28 cellular contexts compared by ENCODE assay signal in the genomic region with DNA sequence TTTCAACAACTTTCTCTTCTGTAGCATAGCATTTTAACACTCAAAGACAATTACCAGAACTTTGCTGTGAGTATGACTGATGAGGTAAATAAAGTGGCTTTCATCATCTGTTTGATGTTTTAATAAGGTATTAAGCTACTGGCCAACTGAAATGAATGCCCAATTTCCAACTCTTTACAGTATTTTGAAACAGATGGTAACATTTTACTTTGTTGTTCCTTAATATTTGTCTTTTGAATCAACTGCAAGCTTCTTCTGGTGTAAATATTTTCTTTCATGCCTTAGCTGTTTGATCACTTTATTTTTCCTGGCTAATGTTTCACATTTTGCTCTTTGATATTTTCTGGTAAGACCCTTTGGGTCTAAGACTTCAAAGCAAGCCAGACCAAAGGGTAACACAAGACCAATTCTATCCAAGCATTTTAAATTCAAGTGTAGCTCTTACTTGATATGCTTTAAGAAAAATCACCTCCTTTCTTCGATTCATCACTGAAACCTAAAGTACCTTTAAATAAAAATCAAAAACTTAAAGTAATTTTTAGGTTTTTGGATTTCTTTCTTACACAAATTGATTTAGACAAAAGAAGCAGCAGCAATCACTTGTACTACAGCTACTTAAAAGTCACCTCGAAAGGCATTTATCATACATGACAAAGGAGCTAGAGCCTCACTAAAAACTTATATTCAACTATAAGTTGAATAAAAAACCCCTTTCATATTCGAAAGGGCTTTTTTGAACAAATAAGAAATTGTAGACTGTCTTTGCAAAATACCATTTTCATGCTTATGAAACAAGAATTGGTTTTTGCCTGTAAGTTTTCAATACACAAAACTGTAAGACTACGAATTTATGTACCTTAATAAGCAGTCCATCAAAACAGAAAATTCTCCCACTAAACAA. TPM values are rescaled to one million over a fixed set of nuclear protein-coding genes. Genes with fewer than 3 reads are reported as not detected.
A peak's percentile ranks its signal among the peaks of the same experiment; 100 is the strongest.
DNase-seq lines count a peak whose midpoint lies in the region; ATAC-seq, FAIRE-seq and TF ChIP-seq lines count a peak whose summit lies in the region.
"Had no signal": no experiment of that assay in that cellular context is flagged by ENCODE, and none has a peak within 500 bp of the region (broad histone marks: within the 10 kb centered on the region; RNA-seq: fewer than 3 reads in every experiment).

No MANE protein-coding gene starts in this region.

- dilution Hi-C loops in IMR-90 (cut with HindIII; ENCODE audit: low sequenced_read_pairs, unreplicated experiment) = no loop called here

- no peaks in the 10 kb centered on the region for H3K79me1 ChIP-seq in IMR-90 (ENCODE audit: low read depth in 1 of 2, low read length in 2 of 2)

- no peaks in the 10 kb centered on the region for H3K27me3 ChIP-seq in BJ (ENCODE audit: control insufficient read depth, insufficient read depth, low read length)
- H3K27me3 ChIP-seq in IMR-90 (ENCODE audit: control insufficient read depth, insufficient read depth, low read length) = no peaks in the 10 kb centered on the region
- H3K27me3 ChIP-seq: foreskin keratinocyte, neutrophil had no signal

- H3K56ac ChIP-seq in IMR-90 (ENCODE audit: extremely low read depth, insufficient read depth, low read length) = no peak overlapping the region

- no CpG with 5 or more reads among the region's 4 CpGs for WGBS in IMR-90 (ENCODE audit: extremely low coverage in 2 of 2, insufficient read length in 1 of 2), 2 experiments

- no peak overlapping the region for H2AFZ ChIP-seq in IMR-90 (replicated peaks; ENCODE audit: low read length, poor library complexity)

- no peaks in the 10 kb centered on the region for H3K4me1 ChIP-seq in IMR-90 (ENCODE audit: control insufficient read depth, insufficient read depth, low read length)
- H3K4me1 ChIP-seq: foreskin keratinocyte, lower lobe of right lung, psoas muscle had no signal

- H3K4ac ChIP-seq in IMR-90 (ENCODE audit: low read depth, low read length) = no peak overlapping the region

- H2BK15ac ChIP-seq in IMR-90 (ENCODE audit: low read depth, low read length) = no peak overlapping the region

- no peak overlapping the region for H3K27ac ChIP-seq in IMR-90 (ENCODE audit: insufficient read depth, low read length)
- H3K27ac ChIP-seq: foreskin keratinocyte, lower lobe of right lung, neutrophil, psoas muscle, skin epidermis had no signal

- H3K23ac ChIP-seq in IMR-90 (ENCODE audit: low read depth, low read length) = no peak overlapping the region

- ATAC-seq in IMR-90 (ENCODE audit: low read depth) (peak; percentile 54), GM21529 (IDR thresholded peaks at IDR 0.05; ENCODE audit: unreplicated experiment) (no peak), GM21528 (IDR thresholded peaks at IDR 0.05; ENCODE audit: low FRiP score, unreplicated experiment) (no peak)
- ATAC-seq: activated naive CD8-positive, alpha-beta T cell treated with anti-CD3 and anti-CD28 coated beads, Interleukin-2, amount 50 U/mL, for 24 hours; foreskin keratinocyte; lower lobe of right lung; psoas muscle; stimulated activated naive B cell treated with anti-CD40 and anti-IgM and Interleukin-4, amounts not matched to agents 10 μg/mL and 1 μg/mL and 100 μg/mL, for 72 hours had no signal

- H2AK5ac ChIP-seq in IMR-90 (ENCODE audit: low read depth, low read length) = no peak overlapping the region

- CTCF ChIA-PET in BJ (lab: Yijun Ruan, JAX) (interaction anchor here (1.0 to 1.8 kb wide), 2 partner anchors 109 to 111 kb away, joined by 3 to 8 read pairs; no protein-coding TSS in a partner anchor), IMR-90 (lab: Yijun Ruan, JAX) (interaction anchor here (0.8 kb wide), 1 partner anchor 26 kb away, joined by 3 read pairs; no protein-coding TSS in a partner anchor)

- POLR2A ChIA-PET in BJ (lab: Charles Lee) = interaction anchor here (0.6 to 0.7 kb wide), 2 partner anchors 11 to 106 kb away, joined by 3 to 11 read pairs; no protein-coding TSS in a partner anchor
- POLR2A ChIA-PET in IMR-90 (lab: Charles Lee; ENCODE audit: unreplicated experiment) = no interaction called here

- BruUV-seq in IMR-90 (replicated peaks; lab: Mats Ljungman, UMichigan) = no TSS peak

- H3K14ac ChIP-seq in IMR-90 (replicated peaks; ENCODE audit: low read depth, low read length) = no peak overlapping the region

- FAIRE-seq in endometrium (lab: Jason Lieb, UNC) = peak; percentile 95
- FAIRE-seq: endothelial cell of umbilical vein, H54 had no signal

- no peak overlapping the region; the same call in 1 of the 2 replicates for H3K18ac ChIP-seq in IMR-90 (ENCODE audit: low read depth, low read length)

- peaks cover 11% of the 10 kb centered on the region for H3K36me3 ChIP-seq in BJ (ENCODE audit: control insufficient read depth, insufficient read depth, low read length)
- H3K36me3 ChIP-seq in IMR-90 (ENCODE audit: control insufficient read depth, insufficient read depth, low read length) = peaks cover 4% of the 10 kb centered on the region; the same call in 1 of the 2 replicates

- no peak for TF ChIP-seq RAD21 in IMR-90 (IDR thresholded peaks at IDR 0.05; ENCODE audit: low read length)

- in situ Hi-C loops in IMR-90 (cut with MboI; ENCODE audit: low sequenced_read_pairs) = no loop called here

- no peak overlapping the region for H3K4me2 ChIP-seq in IMR-90 (ENCODE audit: low read depth, low read length)

- intact Hi-C loops in IMR-90 (cut with micrococcal nuclease) = no loop called here

- peak overlapping the region; percentile 39 for H2BK5ac ChIP-seq in IMR-90 (ENCODE audit: low read depth, low read length, poor library complexity, severe bottlenecking)

- H3K9me3 ChIP-seq in IMR-90 (ENCODE audit: control insufficient read depth, insufficient read depth, low read length) = no peaks in the 10 kb centered on the region
- H3K9me3 ChIP-seq: lower lobe of right lung, neutrophil, psoas muscle had no signal

- TF ChIP-seq POLR2A in IMR-90 (IDR thresholded peaks at IDR 0.05; ENCODE audit: low read depth, low read length) = no peak

- H3K9ac ChIP-seq in IMR-90 (ENCODE audit: low read depth, low read length) = no peak overlapping the region

- H2AK9ac ChIP-seq in IMR-90 (replicated peaks; ENCODE audit: low read depth, low read length, poor library complexity) = no peak overlapping the region

- DNase-seq in BJ (ENCODE audit: low read depth) (peak; percentile 34), IMR-90 (peak; percentile 7), myocyte (ENCODE audit: low read depth) (peak; percentile 5), dedifferentiated amniotic fluid mesenchymal stem cell (ENCODE audit: extremely low spot score) (no peak), GM19238 (ENCODE audit: insufficient read length, low spot score) (no peak)
- DNase-seq: activated CD4-positive, alpha-beta memory T cell treated with anti-CD3 and anti-CD28 coated beads, Interleukin-2, amount 10 ng/mL, durations not matched to agents 7 days and 5 days; activated CD4-positive, CD25-positive, alpha-beta regulatory T cell; activated effector memory CD4-positive, alpha-beta T cell treated with anti-CD3 and anti-CD28 coated beads, Interleukin-2, amount 50 U/mL, for 16 hours; activated naive CD8-positive, alpha-beta T cell treated with anti-CD3 and anti-CD28 coated beads, Interleukin-2, amount 50 U/mL, for 24 hours; activated T-cell treated with anti-CD3 and anti-CD28 coated beads for 4 hours; cortex of kidney; DMS79 treated with DMSO at 0.1 percent for 48 hours; foreskin keratinocyte; lower lobe of right lung; NCI-H1048; NCI-H187 treated with DMSO at 0.1 percent for 48 hours; NCI-H2227 treated with DMSO at 0.1 percent for 48 hours; NCI-H774; psoas muscle; stimulated activated CD4-positive, alpha-beta T cell treated with anti-CD3 and anti-CD28 coated beads, Interleukin-2, amount 100 ng/mL, for 48 hours; stimulated activated naive B cell treated with anti-CD40 and anti-IgM and Interleukin-4, amounts not matched to agents 10 μg/mL and 1 μg/mL and 100 μg/mL, for 72 hours had no signal

- H3K4me3 ChIP-seq in BJ (ENCODE audit: low read depth, low read length) (no peak overlapping the region), IMR-90 (ENCODE audit: insufficient read depth, low read depth, low read length) (no peak overlapping the region)
- H3K4me3 ChIP-seq: lower lobe of right lung, psoas muscle, skin epidermis had no signal

- no peaks in the 10 kb centered on the region for H4K20me1 ChIP-seq in IMR-90 (ENCODE audit: insufficient read depth, low read length)

- H4K5ac ChIP-seq in IMR-90 (ENCODE audit: low read depth, low read length) = no peak overlapping the region

- H2BK20ac ChIP-seq in IMR-90 (ENCODE audit: low read depth, low read length) = no peak overlapping the region

- peaks cover 3% of the 10 kb centered on the region; the same call in 1 of the 2 replicates for H3K9me1 ChIP-seq in IMR-90 (ENCODE audit: insufficient read depth, low read length)

- no peak overlapping the region for H4K8ac ChIP-seq in IMR-90 (ENCODE audit: low read depth in 2 of 2, low read length in 2 of 2)

- H4K91ac ChIP-seq in IMR-90 (ENCODE audit: insufficient read depth, low read depth, low read length) = no peak overlapping the region

- TF ChIP-seq CTCF in BJ (IDR thresholded peaks at IDR 0.05; ENCODE audit: insufficient read depth, low read depth, low read length) = no peak
- no peak for TF ChIP-seq CTCF in IMR-90 (conservative IDR thresholded peaks at IDR 0.05; ENCODE audit: low read depth, low read length)

- H2BK120ac ChIP-seq in IMR-90 (ENCODE audit: low read depth, low read length) = no peak overlapping the region

TF ChIP-seq in IMR-90, 13 proteins besides CTCF, POLR2A, EP300 and RAD21:
- no peak for TF ChIP-seq NFE2L2 (IDR thresholded peaks at IDR 0.05; ENCODE audit: low read depth, low read length)
- TF ChIP-seq FOS (IDR thresholded peaks at IDR 0.05; ENCODE audit: low read depth, low read length) = no peak
- no peak for TF ChIP-seq CEBPB (IDR thresholded peaks at IDR 0.05; ENCODE audit: low read depth, low read length)
- TF ChIP-seq RFX5 (IDR thresholded peaks at IDR 0.05; ENCODE audit: low read depth, low read length) = no peak

RNA-seq across cellular contexts. Expression of a gene that starts 57.6 kb away (rescaled TPM):
- polyA plus RNA-seq in BJ (2011; rRNA removed) (36.3 and 52.3 TPM in 2 replicates), IMR-90 (2012; rRNA removed) (10.2 and 10.7 TPM in 2 replicates)
- 36.8 and 40.4 TPM in 2 replicates for polyA minus RNA-seq in BJ (2011; rRNA and poly(A)+ RNA removed)
- total RNA-seq in IMR-90 (2012; rRNA removed) (29.9 and 30.3 TPM in 2 replicates), myocyte (38.0 and 50.1 TPM in 2 replicates)
- polyA plus RNA-seq in IMR-90 (2012; cell fraction: cytosol; rRNA removed) = 3.5 and 11.9 TPM in 2 replicates
- polyA plus RNA-seq in IMR-90 (2012; cell fraction: nucleus; rRNA removed; ENCODE audit: low replicate concordance) = 5.6 and 37.5 TPM in 2 replicates
- 17.1 TPM for polyA plus RNA-seq in myocyte (2012)

RNA-seq across cellular contexts. Expression of a gene that starts 58.0 kb away (rescaled TPM):
- polyA plus RNA-seq in BJ (2011; rRNA removed) = 10.8 and 29.9 TPM in 2 replicates
- 2.0 and 2.7 TPM in 2 replicates for polyA minus RNA-seq in BJ (2011; rRNA and poly(A)+ RNA removed)
- 11.8 and 27.5 TPM in 2 replicates for total RNA-seq in IMR-90 (2012; rRNA removed)
- 18.2 and 21.4 TPM in 2 replicates for polyA plus RNA-seq in IMR-90 (2012; rRNA removed)
- 1.2 and 1.8 TPM in 2 replicates for polyA plus RNA-seq in IMR-90 (2012; cell fraction: cytosol; rRNA removed)
- 0.78 and 10.8 TPM in 2 replicates for polyA plus RNA-seq in IMR-90 (2012; cell fraction: nucleus; rRNA removed; ENCODE audit: low replicate concordance)
- 32.5 and 43.9 TPM in 2 replicates for total RNA-seq in myocyte
- polyA plus RNA-seq in myocyte (2012) = 27.4 TPM

Comparison
In these comparisons a context has a peak if more than half of its experiments do, and no peak if none do; other contexts are left out.
1. DNase-seq: peak in BJ (single experiment), IMR-90 (single experiment) and myocyte (single experiment); none in dedifferentiated amniotic fluid mesenchymal stem cell (single experiment) and GM19238 (single experiment).